ENCODE assay signal across 1 cellular context in genomic region chr12:65208957-65209654, GRCh38.
TF ChIP-seq lines count a peak whose summit lies in the region.

No MANE protein-coding gene starts in this region.

TF ChIP-seq in GM23338, 12 proteins besides CTCF, POLR2A, EP300 and RAD21 (continued from another document):
- TF ChIP-seq, protein P1, sequence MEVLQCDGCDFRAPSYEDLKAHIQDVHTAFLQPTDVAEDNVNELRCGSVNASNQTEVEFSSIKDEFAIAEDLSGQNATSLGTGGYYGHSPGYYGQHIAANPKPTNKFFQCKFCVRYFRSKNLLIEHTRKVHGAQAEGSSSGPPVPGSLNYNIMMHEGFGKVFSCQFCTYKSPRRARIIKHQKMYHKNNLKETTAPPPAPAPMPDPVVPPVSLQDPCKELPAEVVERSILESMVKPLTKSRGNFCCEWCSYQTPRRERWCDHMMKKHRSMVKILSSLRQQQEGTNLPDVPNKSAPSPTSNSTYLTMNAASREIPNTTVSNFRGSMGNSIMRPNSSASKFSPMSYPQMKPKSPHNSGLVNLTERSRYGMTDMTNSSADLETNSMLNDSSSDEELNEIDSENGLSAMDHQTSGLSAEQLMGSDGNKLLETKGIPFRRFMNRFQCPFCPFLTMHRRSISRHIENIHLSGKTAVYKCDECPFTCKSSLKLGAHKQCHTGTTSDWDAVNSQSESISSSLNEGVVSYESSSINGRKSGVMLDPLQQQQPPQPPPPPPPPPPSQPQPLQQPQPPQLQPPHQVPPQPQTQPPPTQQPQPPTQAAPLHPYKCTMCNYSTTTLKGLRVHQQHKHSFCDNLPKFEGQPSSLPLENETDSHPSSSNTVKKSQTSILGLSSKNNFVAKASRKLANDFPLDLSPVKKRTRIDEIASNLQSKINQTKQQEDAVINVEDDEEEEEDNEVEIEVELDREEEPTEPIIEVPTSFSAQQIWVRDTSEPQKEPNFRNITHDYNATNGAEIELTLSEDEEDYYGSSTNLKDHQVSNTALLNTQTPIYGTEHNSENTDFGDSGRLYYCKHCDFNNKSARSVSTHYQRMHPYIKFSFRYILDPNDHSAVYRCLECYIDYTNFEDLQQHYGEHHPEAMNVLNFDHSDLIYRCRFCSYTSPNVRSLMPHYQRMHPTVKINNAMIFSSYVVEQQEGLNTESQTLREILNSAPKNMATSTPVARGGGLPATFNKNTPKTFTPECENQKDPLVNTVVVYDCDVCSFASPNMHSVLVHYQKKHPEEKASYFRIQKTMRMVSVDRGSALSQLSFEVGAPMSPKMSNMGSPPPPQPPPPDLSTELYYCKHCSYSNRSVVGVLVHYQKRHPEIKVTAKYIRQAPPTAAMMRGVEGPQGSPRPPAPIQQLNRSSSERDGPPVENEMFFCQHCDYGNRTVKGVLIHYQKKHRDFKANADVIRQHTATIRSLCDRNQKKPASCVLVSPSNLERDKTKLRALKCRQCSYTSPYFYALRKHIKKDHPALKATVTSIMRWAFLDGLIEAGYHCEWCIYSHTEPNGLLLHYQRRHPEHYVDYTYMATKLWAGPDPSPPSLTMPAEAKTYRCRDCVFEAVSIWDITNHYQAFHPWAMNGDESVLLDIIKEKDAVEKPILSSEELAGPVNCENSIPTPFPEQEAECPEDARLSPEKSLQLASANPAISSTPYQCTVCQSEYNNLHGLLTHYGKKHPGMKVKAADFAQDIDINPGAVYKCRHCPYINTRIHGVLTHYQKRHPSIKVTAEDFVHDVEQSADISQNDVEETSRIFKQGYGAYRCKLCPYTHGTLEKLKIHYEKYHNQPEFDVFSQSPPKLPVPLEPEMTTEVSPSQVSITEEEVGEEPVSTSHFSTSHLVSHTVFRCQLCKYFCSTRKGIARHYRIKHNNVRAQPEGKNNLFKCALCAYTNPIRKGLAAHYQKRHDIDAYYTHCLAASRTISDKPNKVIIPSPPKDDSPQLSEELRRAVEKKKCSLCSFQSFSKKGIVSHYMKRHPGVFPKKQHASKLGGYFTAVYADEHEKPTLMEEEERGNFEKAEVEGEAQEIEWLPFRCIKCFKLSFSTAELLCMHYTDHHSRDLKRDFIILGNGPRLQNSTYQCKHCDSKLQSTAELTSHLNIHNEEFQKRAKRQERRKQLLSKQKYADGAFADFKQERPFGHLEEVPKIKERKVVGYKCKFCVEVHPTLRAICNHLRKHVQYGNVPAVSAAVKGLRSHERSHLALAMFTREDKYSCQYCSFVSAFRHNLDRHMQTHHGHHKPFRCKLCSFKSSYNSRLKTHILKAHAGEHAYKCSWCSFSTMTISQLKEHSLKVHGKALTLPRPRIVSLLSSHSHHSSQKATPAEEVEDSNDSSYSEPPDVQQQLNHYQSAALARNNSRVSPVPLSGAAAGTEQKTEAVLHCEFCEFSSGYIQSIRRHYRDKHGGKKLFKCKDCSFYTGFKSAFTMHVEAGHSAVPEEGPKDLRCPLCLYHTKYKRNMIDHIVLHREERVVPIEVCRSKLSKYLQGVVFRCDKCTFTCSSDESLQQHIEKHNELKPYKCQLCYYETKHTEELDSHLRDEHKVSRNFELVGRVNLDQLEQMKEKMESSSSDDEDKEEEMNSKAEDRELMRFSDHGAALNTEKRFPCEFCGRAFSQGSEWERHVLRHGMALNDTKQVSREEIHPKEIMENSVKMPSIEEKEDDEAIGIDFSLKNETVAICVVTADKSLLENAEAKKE (CRISPR knock-in tag; IDR thresholded peaks at IDR 0.05): no peak
- no peak for TF ChIP-seq REST (IDR thresholded peaks at IDR 0.05; ENCODE audit: unreplicated experiment)
- no peak for TF ChIP-seq ZNF114 (CRISPR knock-in tag; IDR thresholded peaks at IDR 0.05)
- TF ChIP-seq NANOG (IDR thresholded peaks at IDR 0.05; ENCODE audit: borderline replicate concordance): no peak
- no peak for TF ChIP-seq STAT1 (IDR thresholded peaks at IDR 0.05; ENCODE audit: unreplicated experiment)
